ENCODE assay signal across 2 cellular contexts in genomic region chr1:1483714-1484113, GRCh38.
TF ChIP-seq lines count a peak whose summit lies in the region.

No MANE protein-coding gene starts in this region.

TF ChIP-seq in GM12891, 5 proteins besides CTCF, POLR2A, EP300 and RAD21:
- TF ChIP-seq TAF1 (IDR thresholded peaks at IDR 0.05; ENCODE audit: low read depth, low read length) (no peak), POU2F2 (IDR thresholded peaks at IDR 0.05; ENCODE audit: low read depth, low read length) (no peak), POLR2AphosphoS5 (IDR thresholded peaks at IDR 0.05; ENCODE audit: low read depth, low read length) (0 out of 2 replicates have a peak, but pooled peaks have one; percentile 22)

TF ChIP-seq in GM12878, 131 proteins besides CTCF, POLR2A, EP300 and RAD21:
- no peak for TF ChIP-seq CHD1 (IDR thresholded peaks at IDR 0.05; ENCODE audit: low read depth, low read length)
- TF ChIP-seq SIX5 (IDR thresholded peaks at IDR 0.05; ENCODE audit: low read depth, low read length, severe bottlenecking) = no peak
- TF ChIP-seq STAT1 (conservative IDR thresholded peaks at IDR 0.05) = no peak
- TF ChIP-seq HDGF (IDR thresholded peaks at IDR 0.05) = no peak
- no peak for TF ChIP-seq RELB (IDR thresholded peaks at IDR 0.05; ENCODE audit: low read depth)
- TF ChIP-seq ZNF687 (IDR thresholded peaks at IDR 0.05) = no peak
- TF ChIP-seq FOXM1 (IDR thresholded peaks at IDR 0.05; ENCODE audit: low read depth, low read length) = no peak
- no peak for TF ChIP-seq E2F8 (IDR thresholded peaks at IDR 0.05; ENCODE audit: low read depth, partially characterized antibody)
- no peak for TF ChIP-seq IRF5 (IDR thresholded peaks at IDR 0.05; ENCODE audit: borderline replicate concordance)
